ENCODE assay signal across 21 cellular contexts in the genomic region with DNA sequence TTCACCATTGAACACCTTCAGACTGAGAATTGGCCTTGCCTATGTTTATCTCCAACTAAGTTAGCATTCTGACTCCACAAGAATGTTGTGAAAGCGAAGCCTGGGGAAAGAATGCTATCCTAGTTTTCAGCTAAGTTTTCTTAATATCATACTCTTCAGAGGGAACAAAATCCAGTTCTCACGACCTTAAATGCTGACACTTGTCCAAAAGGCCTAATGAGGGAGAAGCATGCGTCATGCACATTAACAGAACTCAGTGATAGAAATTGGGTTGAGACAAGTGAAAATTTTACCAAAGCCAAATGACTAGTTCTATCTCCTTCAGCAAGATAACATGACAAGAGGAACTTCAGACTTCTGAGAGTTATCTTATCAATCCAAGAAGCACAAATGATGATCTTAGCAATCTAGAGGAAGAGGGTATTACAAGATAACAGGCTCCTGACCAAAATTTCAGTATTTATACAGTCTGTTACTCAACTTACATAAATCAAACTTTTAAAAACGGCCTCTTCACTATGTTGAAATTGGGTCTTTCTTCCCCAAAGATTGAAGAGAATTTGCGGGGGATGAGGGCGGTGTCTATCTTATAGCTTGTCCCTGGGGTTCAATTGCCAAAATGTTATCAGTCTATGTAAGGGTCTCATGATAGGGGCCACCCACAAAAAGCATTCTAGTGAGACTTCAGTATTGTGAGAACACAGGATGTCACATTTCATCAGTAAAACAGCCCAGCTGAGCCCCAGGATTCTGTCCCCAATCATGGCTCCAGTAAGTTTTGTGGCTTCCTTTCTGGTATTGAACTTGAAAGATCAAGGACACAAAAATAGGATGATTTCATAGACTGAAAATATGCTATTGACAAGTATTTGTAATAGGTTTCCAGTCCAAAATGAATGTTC. TPM values are rescaled to one million over a fixed set of nuclear protein-coding genes. Genes with fewer than 3 reads are reported as not detected.
A peak's percentile ranks its signal among the peaks of the same experiment; 100 is the strongest.
DNase-seq lines count a peak whose midpoint lies in the region; ATAC-seq, FAIRE-seq and TF ChIP-seq lines count a peak whose summit lies in the region.
"Had no signal": no experiment of that assay in that cellular context is flagged by ENCODE, and none has a peak within 500 bp of the region (broad histone marks: within the 10 kb centered on the region; RNA-seq: fewer than 3 reads in every experiment).

No MANE protein-coding gene starts in this region.

- no peaks in the 10 kb centered on the region for H3K9me2 ChIP-seq in hepatocyte (replicated peaks; ENCODE audit: insufficient read depth)

- ATAC-seq in GM18520 (IDR thresholded peaks at IDR 0.05; ENCODE audit: unreplicated experiment) (no peak), HG03280 (IDR thresholded peaks at IDR 0.05; ENCODE audit: unreplicated experiment) (no peak)
- ATAC-seq: activated T-helper 17 cell treated with anti-CD3 and anti-CD28 coated beads, Interleukin-2, amount 50 U/mL, for 72 hours had no signal

- no peaks in the 10 kb centered on the region for H3K27me3 Mint-ChIP-seq in chondrocyte (ENCODE audit: low read depth)
- H3K27me3 Mint-ChIP-seq in nephron (ENCODE audit: low read depth): no peaks in the 10 kb centered on the region
- H3K27me3 Mint-ChIP-seq: activated CD4-positive, alpha-beta T cell treated with anti-CD3 and anti-CD28 coated beads, Interleukin-2, amount 10 ng/mL, durations not matched to agents 7 days and 5 days; activated T-helper 17 cell treated with anti-CD3 and anti-CD28 coated beads, Interleukin-2, amount 50 U/mL, for 72 hours; memory B cell had no signal

- no peak overlapping the region for H3K4me2 ChIP-seq in hepatocyte

- H3K36me3 ChIP-seq in hepatocyte (replicated peaks; ENCODE audit: insufficient read depth, low read depth): no peaks in the 10 kb centered on the region

- no peaks in the 10 kb centered on the region for H4K20me1 ChIP-seq in hepatocyte (ENCODE audit: insufficient read depth, poor library complexity, severe bottlenecking)

- H3K4me3 Mint-ChIP-seq in chondrocyte (ENCODE audit: unreplicated experiment) (no peak overlapping the region), nephron (no peak overlapping the region)
- H3K4me3 Mint-ChIP-seq: activated CD4-positive, alpha-beta T cell treated with anti-CD3 and anti-CD28 coated beads, Interleukin-2, amount 10 ng/mL, durations not matched to agents 7 days and 5 days; activated T-helper 17 cell treated with anti-CD3 and anti-CD28 coated beads, Interleukin-2, amount 50 U/mL, for 72 hours; CD14-positive monocyte; memory B cell had no signal

- H3K36me3 Mint-ChIP-seq in chondrocyte (ENCODE audit: low read depth) (peaks cover 12% of the 10 kb centered on the region), nephron (ENCODE audit: low read depth) (peaks cover 26% of the 10 kb centered on the region)
- H3K36me3 Mint-ChIP-seq: memory B cell had no signal

- peak overlapping the region; percentile 63 for H3K27ac Mint-ChIP-seq in chondrocyte (ENCODE audit: unreplicated experiment)
- peak overlapping the region; percentile 85 to 92 (median 86) for H3K27ac Mint-ChIP-seq in nephron
- H3K27ac Mint-ChIP-seq: activated CD4-positive, alpha-beta T cell treated with anti-CD3 and anti-CD28 coated beads, Interleukin-2, amount 10 ng/mL, durations not matched to agents 7 days and 5 days; activated T-helper 17 cell treated with anti-CD3 and anti-CD28 coated beads, Interleukin-2, amount 50 U/mL, for 72 hours; memory B cell had no signal

- no peak for FAIRE-seq in D721Med (lab: Jason Lieb, UNC)
- FAIRE-seq: endometrium had no signal

- H3K9me3 ChIP-seq in hepatocyte (ENCODE audit: low read depth): no peaks in the 10 kb centered on the region
- H3K9me3 ChIP-seq: adrenal gland had no signal

- TF ChIP-seq CTCF in D721Med (IDR thresholded peaks at IDR 0.05; ENCODE audit: insufficient read depth, missing control alignments): no peak
- no peak for TF ChIP-seq CTCF in chondrocyte (IDR thresholded peaks at IDR 0.05)
- TF ChIP-seq CTCF in nephron (IDR thresholded peaks at IDR 0.05; ENCODE audit: unreplicated experiment in 3 of 3): no peak
- TF ChIP-seq CTCF in hepatocyte (IDR thresholded peaks at IDR 0.05; ENCODE audit: poor library complexity): no peak

- H3K27ac ChIP-seq in hepatocyte: no peak overlapping the region
- H3K27ac ChIP-seq: RWPE1 had no signal

- H3K4me1 Mint-ChIP-seq in chondrocyte (ENCODE audit: low read depth) (peaks cover 53% of the 10 kb centered on the region), nephron (peaks cover 71% of the 10 kb centered on the region)

- H3K79me2 ChIP-seq in hepatocyte: no peaks in the 10 kb centered on the region

- DNase-seq in D721Med (ENCODE audit: insufficient read length, low spot score): peak; percentile 5
- peak; percentile 63 for DNase-seq in MV-4-11 (lab: John Stamatoyannopoulos, UW)
- DNase-seq in chondrocyte (ENCODE audit: low spot score): no peak
- DNase-seq in hepatocyte (ENCODE audit: low spot score): no peak
- DNase-seq in HK-2 (ENCODE audit: unreplicated experiment): no peak
- DNase-seq: activated CD4-positive, alpha-beta T cell treated with anti-CD3 and anti-CD28 coated beads, Interleukin-2, amount 10 ng/mL, durations not matched to agents 7 days and 5 days; adrenal gland; cerebellar nuclear complex; H7; NCI-H1930; stimulated activated CD4-positive, alpha-beta T cell treated with anti-CD3 and anti-CD28 coated beads, Interleukin-2, amount 100 ng/mL, for 48 hours; T-helper 2 cell; trophoblast cell had no signal

- H3K27me3 ChIP-seq in hepatocyte: no peaks in the 10 kb centered on the region
- H3K27me3 ChIP-seq: adrenal gland had no signal

- peaks cover 26% of the 10 kb centered on the region for H3K4me1 ChIP-seq in hepatocyte (ENCODE audit: insufficient read depth)

- no peaks in the 10 kb centered on the region for H3K9me3 Mint-ChIP-seq in chondrocyte (ENCODE audit: low read depth)
- H3K9me3 Mint-ChIP-seq in nephron: no peaks in the 10 kb centered on the region
- H3K9me3 Mint-ChIP-seq: activated CD4-positive, alpha-beta T cell treated with anti-CD3 and anti-CD28 coated beads, Interleukin-2, amount 10 ng/mL, durations not matched to agents 7 days and 5 days; activated T-helper 17 cell treated with anti-CD3 and anti-CD28 coated beads, Interleukin-2, amount 50 U/mL, for 72 hours; memory B cell had no signal

- WGBS in hepatocyte (ENCODE audit: low lambda C conversion rate, missing lambda C conversion rate): 82% methylated on average over 6 of the region's 6 CpGs

- no peak overlapping the region for H3K4me3 ChIP-seq in hepatocyte
- H3K4me3 ChIP-seq: adrenal gland had no signal

- no peak overlapping the region for H2AFZ ChIP-seq in hepatocyte

RNA-seq across cellular contexts. Expression of a gene that starts 26.5 kb away (rescaled TPM):
- total RNA-seq in chondrocyte (1.6 to 2.9 TPM (median 2.9 TPM) in 3 replicates), hepatocyte (10.0 and 12.2 TPM in 2 replicates)
- polyA plus RNA-seq in hepatocyte: 4.6 and 4.8 TPM in 2 replicates

RNA-seq across cellular contexts. Expression of a gene that starts 43.1 kb away (rescaled TPM):
- 189 to 223 TPM (median 203 TPM) in 3 replicates for total RNA-seq in chondrocyte
- 135 and 143 TPM in 2 replicates for total RNA-seq in hepatocyte
- polyA plus RNA-seq in hepatocyte: 24.7 and 28.4 TPM in 2 replicates

Comparison
In these comparisons a context has a peak if more than half of its experiments do, and no peak if none do; other contexts are left out.
1. DNase-seq: peak in D721Med (single experiment) and MV-4-11 (single experiment); none in chondrocyte (single experiment), hepatocyte (single experiment) and HK-2 (single experiment).